ENCODE assay signal across 8 cellular contexts in the genomic region with DNA sequence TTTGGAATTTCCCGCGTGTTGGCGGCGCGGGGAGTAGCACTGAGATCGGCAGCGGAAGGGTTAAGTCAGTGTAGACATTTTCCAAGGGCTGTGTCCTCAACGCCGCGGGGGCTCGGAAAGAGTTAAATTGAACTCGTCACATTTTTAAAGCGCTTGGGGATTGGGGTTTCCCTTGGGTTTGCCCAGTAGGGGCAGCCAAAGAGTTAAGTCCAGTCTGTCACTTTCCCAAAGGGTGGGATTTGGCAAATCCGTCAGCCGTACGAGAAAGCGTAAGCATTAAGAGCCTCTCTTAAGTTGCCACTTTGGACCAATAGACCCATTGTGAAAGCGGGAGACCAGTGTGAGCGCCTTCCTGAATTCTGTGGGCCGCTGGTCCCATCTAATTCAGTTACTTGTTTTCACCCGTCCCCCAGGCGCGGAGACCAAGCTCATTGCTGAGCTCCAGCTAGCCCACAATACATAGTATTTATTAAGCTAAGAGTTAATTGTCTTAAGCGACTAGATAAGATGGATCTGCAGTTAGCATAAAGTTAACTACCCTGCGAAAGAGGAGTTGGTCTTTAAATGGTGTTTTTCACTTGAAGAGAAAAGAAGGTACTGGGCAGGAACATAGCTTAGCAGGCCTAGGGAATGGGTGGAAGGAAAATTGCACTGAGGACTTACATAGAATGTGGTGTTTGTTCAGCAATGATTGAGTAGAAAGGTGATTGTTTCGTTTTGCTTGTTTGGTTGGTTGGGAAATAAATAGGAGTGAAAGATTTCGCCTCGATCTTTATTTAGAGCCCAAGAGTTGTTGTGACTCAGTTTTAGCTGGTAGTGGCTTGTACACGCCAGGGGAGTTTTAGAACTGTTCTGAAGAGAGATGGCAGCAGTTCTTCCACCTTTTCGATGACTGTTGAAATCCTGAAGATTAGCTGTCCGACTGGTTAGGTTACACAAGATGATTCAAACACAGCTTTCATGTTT. TPM values are rescaled to one million over a fixed set of nuclear protein-coding genes. Genes with fewer than 3 reads are reported as not detected.
DNase-seq lines count a peak whose midpoint lies in the region; ATAC-seq and TF ChIP-seq lines count a peak whose summit lies in the region.

No MANE protein-coding gene starts in this region.

- in situ Hi-C loops in mammary epithelial cell (cut with MboI; ENCODE audit: low sequenced_read_pairs in 2 of 2), result loop anchor here (5.0 to 10.0 kb wide), 2 partner anchors 72 to 74 kb away; no protein-coding TSS in a partner anchor

- H3K36me3 ChIP-seq in mammary epithelial cell (ENCODE audit: insufficient read depth, low read length) (no peaks in the 10 kb centered on the region), skeletal muscle tissue (ENCODE audit: control insufficient read depth in 3 of 3, insufficient read depth in 3 of 3, low read length in 3 of 3) (peaks cover 0 to 3% (median 0%) of the 10 kb centered on the region in 3 donors)

- intact Hi-C loops in mammary epithelial cell (cut with micrococcal nuclease), result loop anchor here (1.0 to 5.0 kb wide), 6 partner anchors 65 to 466 kb away; a partner anchor contains a TSS

- H3K27me3 ChIP-seq in mammary epithelial cell (ENCODE audit: insufficient read depth, low read length) (no peaks in the 10 kb centered on the region), skeletal muscle tissue (ENCODE audit: control insufficient read depth in 3 of 3, insufficient read depth in 3 of 3, low read length in 3 of 3) (no peaks in the 10 kb centered on the region)

- CTCF ChIA-PET in mammary epithelial cell (lab: Charles Lee; ENCODE audit: low non-redundant PET), result interaction anchor here (0.6 to 1.0 kb wide), 4 partner anchors 21 to 411 kb away, joined by 3 to 4 read pairs (median 3); no protein-coding TSS in a partner anchor

- DNase-seq in AG09319 (ENCODE audit: extremely low read depth, low read depth), result peak; percentile 44
- peak; percentile 4 for DNase-seq in T follicular helper cell (ENCODE audit: low read depth)
- DNase-seq in mammary epithelial cell, result peak; percentile 96
- peak; percentile 55 for DNase-seq in iPS-NIHi11 (ENCODE audit: low spot score)
- DNase-seq in NCI-H2196 treated with DMSO at 0.1 percent for 48 hours (lab: John Stamatoyannopoulos, UW; ENCODE audit: unreplicated experiment), result no peak

- 2% methylated on average over 30 of the region's 31 CpGs for WGBS in mammary epithelial cell (ENCODE audit: low coverage, missing lambda C conversion rate)

- TF ChIP-seq CTCF in AG09319 (IDR thresholded peaks at IDR 0.05; ENCODE audit: low read depth, low read length) (no peak), mammary epithelial cell (conservative IDR thresholded peaks at IDR 0.05 in 1 of 2, IDR thresholded peaks at IDR 0.05 in 1 of 2; ENCODE audit: extremely low read depth in 1 of 2, insufficient read depth in 1 of 2, low read depth in 1 of 2, low read length in 2 of 2) (peak in 1 of 2 donors; percentile 28)

- TSS peak; percentile 96 for BruUV-seq in mammary epithelial cell (replicated peaks; lab: Mats Ljungman, UMichigan)

- H3K9ac ChIP-seq in mammary epithelial cell (ENCODE audit: insufficient read depth, low read length), result peak overlapping the region; percentile 95
- peak overlapping the region; percentile 96 to 100 (median 99) for H3K9ac ChIP-seq in skeletal muscle tissue (ENCODE audit: low read depth in 1 of 3, low read length in 3 of 3)

- dilution Hi-C loops in mammary epithelial cell (cut with HindIII; ENCODE audit: low sequenced_read_pairs), result no loop called here

- H3K27ac ChIP-seq in mammary epithelial cell (ENCODE audit: insufficient read depth, low read depth, low read length), result peak overlapping the region; percentile 89
- peak overlapping the region; percentile 98 for H3K27ac ChIP-seq in skeletal muscle tissue (ENCODE audit: low read depth, low read length)

- peak overlapping the region; percentile 86 for H3K4me2 ChIP-seq in mammary epithelial cell (ENCODE audit: insufficient read depth, low read depth, low read length)

- peak overlapping the region; percentile 78 for H2AFZ ChIP-seq in mammary epithelial cell (ENCODE audit: low read depth, low read length)

- ATAC-seq in GM18873 (IDR thresholded peaks at IDR 0.05; ENCODE audit: low FRiP score, unreplicated experiment), result peak; percentile 15
- peak; percentile 24 for ATAC-seq in HG03354 (IDR thresholded peaks at IDR 0.05; ENCODE audit: poor library complexity, severe bottlenecking, unreplicated experiment)

- H3K79me2 ChIP-seq in mammary epithelial cell (ENCODE audit: insufficient read depth, low read length), result peaks cover 59% of the 10 kb centered on the region

- H3K9me3 ChIP-seq in mammary epithelial cell (replicated peaks; ENCODE audit: insufficient read depth, low read length) (no peaks in the 10 kb centered on the region), skeletal muscle tissue (ENCODE audit: control insufficient read depth in 3 of 3, low read length in 3 of 3) (no peaks in the 10 kb centered on the region)

- no peaks in the 10 kb centered on the region for H4K20me1 ChIP-seq in mammary epithelial cell (ENCODE audit: insufficient read depth, low read length)

- peaks cover 23% of the 10 kb centered on the region for H3K4me1 ChIP-seq in mammary epithelial cell (ENCODE audit: insufficient read depth, low read length)
- peaks cover 22 to 29% (median 25%) of the 10 kb centered on the region in 3 donors for H3K4me1 ChIP-seq in skeletal muscle tissue (ENCODE audit: control insufficient read depth in 3 of 3, insufficient read depth in 3 of 3, low read length in 3 of 3)

- H3K4me3 ChIP-seq in mammary epithelial cell (replicated peaks in 1 of 3; ENCODE audit: insufficient read depth in 1 of 3, low read depth in 2 of 3, low read length in 3 of 3) (peak overlapping the region; percentile 76 to 93 (median 93)), skeletal muscle tissue (ENCODE audit: low read length in 3 of 3) (peak overlapping the region; percentile 95 to 98 (median 97))

RNA-seq across cellular contexts. Expression of a gene that starts 0.9 kb away (rescaled TPM):
- total RNA-seq in mammary epithelial cell, result 10 to 100 TPM; 60.7 to 77.8 TPM
- 42.8 TPM for polyA plus RNA-seq in mammary epithelial cell
- 75.5 TPM for polyA minus RNA-seq in mammary epithelial cell
- total RNA-seq in skeletal muscle tissue, result 59.0 TPM
